ENCODE assay signal across 8 cellular contexts in genomic region chr7:140656548-140657515, GRCh38. TPM values are rescaled to one million over a fixed set of nuclear protein-coding genes. Genes with fewer than 3 reads are reported as not detected.
A peak's percentile ranks its signal among the peaks of the same experiment; 100 is the strongest.
DNase-seq lines count a peak whose midpoint lies in the region; ATAC-seq, FAIRE-seq and TF ChIP-seq lines count a peak whose summit lies in the region.

No MANE protein-coding gene starts in this region.

- FAIRE-seq in GM18507 (lab: Jason Lieb, UNC) = peak; percentile 84

- 51 to 53% methylated on average over 11 of the region's 11 CpGs for WGBS in tibial nerve, 2 donors

- H3K4me3 ChIP-seq in OCI-LY7 (ENCODE audit: low read depth, low read length, poor library complexity, severe bottlenecking) (peak overlapping the region; percentile 44), cardiac fibroblast (replicated peaks in 1 of 2; ENCODE audit: low read depth in 2 of 2, low read length in 2 of 2) (peak overlapping the region; percentile 8 to 39), mucosa of descending colon (no peak overlapping the region), tibial nerve (peak overlapping the region in 2 of 4 donors; percentile 34 to 41)

- in situ Hi-C loops in ACHN (cut with HindIII; ENCODE audit: low pct_ligation_motif_present, low pct_unique_long_range_greater_than_20kb, low sequenced_read_pairs) = no loop called here

- no TSS peak for BruUV-seq in OCI-LY7 (replicated peaks; lab: Mats Ljungman, UMichigan)

- no peaks in the 10 kb centered on the region for H3K9me2 ChIP-seq in OCI-LY7 (ENCODE audit: insufficient read depth, low read length)

- H3K36me3 ChIP-seq in OCI-LY7 (ENCODE audit: insufficient read depth, low read length) (no peaks in the 10 kb centered on the region), mucosa of descending colon (ENCODE audit: low read depth) (no peaks in the 10 kb centered on the region), tibial nerve (no peaks in the 10 kb centered on the region)

- TF ChIP-seq CTCF in OCI-LY7 (conservative IDR thresholded peaks at IDR 0.05; ENCODE audit: low read length) (no peak), cardiac fibroblast (IDR thresholded peaks at IDR 0.05; ENCODE audit: low read depth, low read length) (no peak), mucosa of descending colon (IDR thresholded peaks at IDR 0.05) (no peak), tibial nerve (IDR thresholded peaks at IDR 0.05) (no peak)

- no peaks in the 10 kb centered on the region for H3K9me3 ChIP-seq in OCI-LY7 (ENCODE audit: low read length)
- H3K9me3 ChIP-seq in mucosa of descending colon = no peaks in the 10 kb centered on the region
- no peaks in the 10 kb centered on the region for H3K9me3 ChIP-seq in tibial nerve

- intact Hi-C loops in OCI-LY7 (cut with micrococcal nuclease; ENCODE audit: unreplicated experiment) = no loop called here
- intact Hi-C loops in mucosa of descending colon (cut with DNase I, micrococcal nuclease) = no loop called here

- H3K4me2 ChIP-seq in OCI-LY7 (ENCODE audit: low read length) = peak overlapping the region; percentile 62

- POLR2A ChIA-PET in OCI-LY7 (lab: Charles Lee) = interaction anchor here (0.6 to 1.6 kb wide), 5 partner anchors 9 to 344 kb away, joined by 3 to 4 read pairs (median 3); no protein-coding TSS in a partner anchor

- peak in 1 of 2 donors; percentile 27 for TF ChIP-seq EP300 in tibial nerve (IDR thresholded peaks at IDR 0.05)

- TF ChIP-seq POLR2A in tibial nerve (IDR thresholded peaks at IDR 0.05) = no peak

- H3K27me3 ChIP-seq in tibial nerve = no peaks in the 10 kb centered on the region

- H3K79me2 ChIP-seq in OCI-LY7 (ENCODE audit: insufficient read depth, low read depth, low read length) = no peaks in the 10 kb centered on the region

- CTCF ChIA-PET in OCI-LY7 (lab: Charles Lee; ENCODE audit: unreplicated experiment) = interaction anchor here (0.6 kb wide), 1 partner anchor 139 kb away, joined by 3 read pairs; no protein-coding TSS in a partner anchor

- peak overlapping the region; percentile 84 for H2AFZ ChIP-seq in OCI-LY7 (ENCODE audit: low read length)

- DNase-seq in ACHN = peak; percentile 74
- DNase-seq in GM18507 (ENCODE audit: extremely low spot score, insufficient read length, low read depth) = no peak
- DNase-seq in OCI-LY7 (ENCODE audit: low spot score) = peak; percentile 54
- peak; percentile 73 to 75 for DNase-seq in cardiac fibroblast (ENCODE audit: low read depth in 2 of 2)
- peak in 2 of 3 donors; percentile 74 to 89 for DNase-seq in mucosa of descending colon
- DNase-seq in tibial nerve (ENCODE audit: low spot score in 2 of 2) = no peak
- no peak for DNase-seq in KG1 (lab: John Stamatoyannopoulos, UW)

- ATAC-seq in HG02943 (IDR thresholded peaks at IDR 0.05; ENCODE audit: low read depth, unreplicated experiment) = peak; percentile 71
- peak; percentile 93 for ATAC-seq in mucosa of descending colon

- H4K20me1 ChIP-seq in OCI-LY7 (ENCODE audit: insufficient read depth, low read length) = no peaks in the 10 kb centered on the region

- H3K4me1 ChIP-seq in OCI-LY7 (ENCODE audit: insufficient read depth, low read length, poor library complexity, severe bottlenecking) (peaks cover 9% of the 10 kb centered on the region), mucosa of descending colon (ENCODE audit: low read depth) (peaks cover 15% of the 10 kb centered on the region), tibial nerve (peaks cover 0 to 19% (median 3%) of the 10 kb centered on the region in 4 donors)

- no peak overlapping the region for H3K27ac ChIP-seq in OCI-LY7 (ENCODE audit: low read depth, low read length, poor library complexity, severe bottlenecking)
- H3K27ac ChIP-seq in tibial nerve = peak overlapping the region in 3 of 4 donors; percentile 51 to 66 (median 62)

RNA-seq across cellular contexts. Expression of gene ADCK2, which starts 15.9 kb away (rescaled TPM):
- total RNA-seq in OCI-LY7 (2014; rRNA removed; shearing (Covaris generic)) = 56.9 and 60.2 TPM in 2 replicates
- total RNA-seq in OCI-LY7 (2022) (41.1 and 45.8 TPM in 2 replicates), mucosa of descending colon (10 to 100 TPM; 23.2 to 29.4 (median 27.6) TPM), tibial nerve (10 to 100 TPM; 20.7 to 34.5 (median 26.7) TPM)

RNA-seq across cellular contexts. Expression of gene DENND2A, which starts 16.2 kb away (rescaled TPM):
- total RNA-seq in OCI-LY7 (2014; rRNA removed; shearing (Covaris generic)) = 0.35 and 0.59 TPM in 2 replicates
- total RNA-seq in OCI-LY7 (2022) (0.13 TPM in 1 of 2 replicates, not detected in the other), mucosa of descending colon (10 to 100 TPM in 2 of 3 donors, 1 to 10 TPM in 1; 8.4 to 17.7 (median 10.1) TPM), tibial nerve (10 to 100 TPM; 18.3 to 28.0 (median 24.2) TPM)

RNA-seq across cellular contexts. Expression of gene NDUFB2, which starts 39.7 kb away (rescaled TPM):
- 139 and 158 TPM in 2 replicates for total RNA-seq in OCI-LY7 (2014; rRNA removed; shearing (Covaris generic))
- total RNA-seq in OCI-LY7 (2022) (87.3 and 114 TPM in 2 replicates), mucosa of descending colon (100 to 1,000 TPM; 209 to 226 (median 210) TPM), tibial nerve (100 to 1,000 TPM; 122 to 288 (median 162) TPM)

Comparison
In these comparisons a context has a peak if more than half of its experiments do, and no peak if none do; other contexts are left out.
1. DNase-seq: peak in ACHN (single experiment), OCI-LY7 (single experiment), cardiac fibroblast (2 of 2) and mucosa of descending colon (2 of 3); none in GM18507 (single experiment), tibial nerve (0 of 2) and KG1 (single experiment).
2. RNA of gene DENND2A, which starts 16.2 kb away (total RNA-seq): 18.3 to 28.0 TPM in tibial nerve and 8.4 to 17.7 TPM in mucosa of descending colon; 0.13 to 0.59 TPM in OCI-LY7; every median in the first group is over 4 times any median in the second.